Comparison of ENCODE assay signal across 16 cellular contexts in genomic region chr4:89356086-89356485, GRCh38. TPM values are rescaled to one million over a fixed set of nuclear protein-coding genes. Genes with fewer than 3 reads are reported as not detected.
DNase-seq lines count a peak whose midpoint lies in the region; ATAC-seq and TF ChIP-seq lines count a peak whose summit lies in the region.
"Had no signal": no experiment of that assay in that cellular context is flagged by ENCODE, and none has a peak within 500 bp of the region (broad histone marks: within the 10 kb centered on the region; RNA-seq: fewer than 3 reads in every experiment).

No MANE protein-coding gene starts in this region.

- no peak for TF ChIP-seq CTCF in stomach (IDR thresholded peaks at IDR 0.05)
- TF ChIP-seq CTCF in dorsolateral prefrontal cortex (IDR thresholded peaks at IDR 0.05 in 54 of 56, conservative IDR thresholded peaks at IDR 0.05 in 2 of 56; ENCODE audit: low read depth in 1 of 56, partially characterized antibody in 56 of 56), result no peak
- no peak for TF ChIP-seq CTCF in type B pancreatic cell (conservative IDR thresholded peaks at IDR 0.05)

- H3K9me3 Mint-ChIP-seq in activated naive CD4-positive, alpha-beta T cell treated with anti-CD3 and anti-CD28 coated beads, Interleukin-2, amount 50 U/mL, for 24 hours, result no peaks in the 10 kb centered on the region
- H3K9me3 Mint-ChIP-seq in type B pancreatic cell, result no peaks in the 10 kb centered on the region
- H3K9me3 Mint-ChIP-seq: HFFc6 had no signal

- TF ChIP-seq EP300 in stomach (IDR thresholded peaks at IDR 0.05), result no peak

- peak overlapping the region; percentile 26 for H3K27ac Mint-ChIP-seq in activated naive CD4-positive, alpha-beta T cell treated with anti-CD3 and anti-CD28 coated beads, Interleukin-2, amount 50 U/mL, for 24 hours
- H3K27ac Mint-ChIP-seq in type B pancreatic cell, result no peak overlapping the region
- H3K27ac Mint-ChIP-seq: HFFc6 had no signal

- intact Hi-C loops in stomach (cut with DNase I; ENCODE audit: low total_unique reads), result no loop called here
- intact Hi-C loops in dorsolateral prefrontal cortex (cut with DNase I), result no loop called here

- TF ChIP-seq POLR2A in stomach (IDR thresholded peaks at IDR 0.05), result no peak

- no peaks in the 10 kb centered on the region for H3K36me3 ChIP-seq in adipocyte (ENCODE audit: control insufficient read depth, insufficient read depth, low read length, severe bottlenecking)
- no peaks in the 10 kb centered on the region for H3K36me3 ChIP-seq in stomach
- H3K36me3 ChIP-seq: gastroesophageal sphincter, SJCRH30 had no signal

- no peak for ATAC-seq in HG02981 (IDR thresholded peaks at IDR 0.05; ENCODE audit: unreplicated experiment)
- ATAC-seq: gastroesophageal sphincter had no signal

- no peaks in the 10 kb centered on the region for H3K36me3 Mint-ChIP-seq in activated naive CD4-positive, alpha-beta T cell treated with anti-CD3 and anti-CD28 coated beads, Interleukin-2, amount 50 U/mL, for 24 hours
- no peaks in the 10 kb centered on the region for H3K36me3 Mint-ChIP-seq in type B pancreatic cell

- no peaks in the 10 kb centered on the region for H3K4me1 ChIP-seq in adipocyte (ENCODE audit: control insufficient read depth, insufficient read depth, low read length)
- no peaks in the 10 kb centered on the region for H3K4me1 ChIP-seq in stomach
- H3K4me1 ChIP-seq: gastroesophageal sphincter, SJCRH30 had no signal

- no peak overlapping the region for H3K4me3 ChIP-seq in adipocyte (ENCODE audit: low read length)
- H3K4me3 ChIP-seq in stomach, result no peak overlapping the region
- no peak overlapping the region for H3K4me3 ChIP-seq in dorsolateral prefrontal cortex
- H3K4me3 ChIP-seq: gastroesophageal sphincter, SJCRH30 had no signal

- DNase-seq in activated naive CD4-positive, alpha-beta T cell (lab: John Stamatoyannopoulos, UW), result no peak
- DNase-seq in NCI-H2081 (lab: John Stamatoyannopoulos, UW), result peak; percentile 49 to 88
- peak; percentile 22 for DNase-seq in adipocyte (ENCODE audit: low read depth)
- peak; percentile 31 for DNase-seq in stomach
- no peak for DNase-seq in dorsolateral prefrontal cortex
- DNase-seq in type B pancreatic cell (ENCODE audit: extremely low spot score, unreplicated experiment), result no peak
- DNase-seq: activated CD4-positive, alpha-beta T cell treated with anti-CD3 and anti-CD28 coated beads for 4 hours; HFFc6; NCI-H510A; stimulated activated CD4-positive, alpha-beta T cell treated with anti-CD3 and anti-CD28 coated beads, Interleukin-2, amount 100 ng/mL, for 48 hours; substantia nigra had no signal

- WGBS in stomach, 5 donors, result 22 to 50% (median 30%) methylated on average over 1 of the region's 1 CpG

- peaks cover 3% of the 10 kb centered on the region for H3K4me1 Mint-ChIP-seq in activated naive CD4-positive, alpha-beta T cell treated with anti-CD3 and anti-CD28 coated beads, Interleukin-2, amount 50 U/mL, for 24 hours
- H3K4me1 Mint-ChIP-seq in type B pancreatic cell (ENCODE audit: unreplicated experiment), result peaks cover 13% of the 10 kb centered on the region

- no peak overlapping the region for H3K9ac ChIP-seq in adipocyte (ENCODE audit: low read length)

- no peaks in the 10 kb centered on the region for H3K27me3 ChIP-seq in adipocyte (replicated peaks; ENCODE audit: control insufficient read depth, insufficient read depth, low read length)
- H3K27me3 ChIP-seq in stomach, result no peaks in the 10 kb centered on the region
- no peaks in the 10 kb centered on the region for H3K27me3 ChIP-seq in dorsolateral prefrontal cortex
- H3K27me3 ChIP-seq: gastroesophageal sphincter, SJCRH30 had no signal

- H3K27me3 Mint-ChIP-seq in activated naive CD4-positive, alpha-beta T cell treated with anti-CD3 and anti-CD28 coated beads, Interleukin-2, amount 50 U/mL, for 24 hours, result no peaks in the 10 kb centered on the region
- H3K27me3 Mint-ChIP-seq in type B pancreatic cell, result peaks cover 4% of the 10 kb centered on the region

- H3K27ac ChIP-seq in stomach, result no peak overlapping the region
- no peak overlapping the region for H3K27ac ChIP-seq in dorsolateral prefrontal cortex
- H3K27ac ChIP-seq: gastroesophageal sphincter, SJCRH30 had no signal

- H3K4me3 Mint-ChIP-seq in activated naive CD4-positive, alpha-beta T cell treated with anti-CD3 and anti-CD28 coated beads, Interleukin-2, amount 50 U/mL, for 24 hours, result no peak overlapping the region
- H3K4me3 Mint-ChIP-seq in type B pancreatic cell, result no peak overlapping the region
- H3K4me3 Mint-ChIP-seq: HFFc6 had no signal

- H3K9me3 ChIP-seq in adipocyte (ENCODE audit: control insufficient read depth, low read length), result no peaks in the 10 kb centered on the region
- H3K9me3 ChIP-seq in stomach, result no peaks in the 10 kb centered on the region
- H3K9me3 ChIP-seq: gastroesophageal sphincter, SJCRH30 had no signal

RNA-seq across cellular contexts. Expression of gene GPRIN3, which starts 48.5 kb away (rescaled TPM):
- total RNA-seq in stomach (10 to 100 TPM in 4 of 5 donors, 1 to 10 TPM in 1; 8.9 to 19.8 (median 14.9) TPM), dorsolateral prefrontal cortex (10 to 100 TPM in 10 of 120 experiments, 1 to 10 TPM in 110; 4.0 to 11.5 (median 7.6) TPM), type B pancreatic cell (ENCODE audit: low replicate concordance) (4.0 and 4.5 TPM in 2 replicates)
- 1 to 10 TPM in 1 of 3 donors, under 1 TPM in 2; 0.40 to 1.1 (median 0.92) TPM for polyA plus RNA-seq in stomach
- total RNA-seq: osteocyte had no signal

Comparison
In these comparisons a context has a peak if more than half of its experiments do, and no peak if none do; other contexts are left out.
1. DNase-seq: peak in NCI-H2081 (2 of 2), adipocyte (single experiment) and stomach (single experiment); none in activated naive CD4-positive, alpha-beta T cell (0 of 4), dorsolateral prefrontal cortex (0 of 10) and type B pancreatic cell (single experiment).